ENCODE assay signal across 8 cellular contexts in genomic region chr4:36551697-36552214, GRCh38.
DNase-seq lines count a peak whose midpoint lies in the region; ATAC-seq and TF ChIP-seq lines count a peak whose summit lies in the region.

No MANE protein-coding gene starts in this region.

- intact Hi-C loops in natural killer cell (cut with micrococcal nuclease), result no loop called here

- TF ChIP-seq CTCF in endothelial cell (IDR thresholded peaks at IDR 0.05; ENCODE audit: unreplicated experiment) (no peak), natural killer cell (IDR thresholded peaks at IDR 0.05) (no peak)

- ATAC-seq in GM18505 (IDR thresholded peaks at IDR 0.05; ENCODE audit: unreplicated experiment) (peak; percentile 93), GM21381 (IDR thresholded peaks at IDR 0.05; ENCODE audit: unreplicated experiment) (peak; percentile 89), HG03139 (IDR thresholded peaks at IDR 0.05; ENCODE audit: unreplicated experiment) (peak; percentile 84), natural killer cell (no peak)

- H3K27ac Mint-ChIP-seq in activated naive CD8-positive, alpha-beta T cell treated with anti-CD3 and anti-CD28 coated beads for 36 hours, result peak overlapping the region; percentile 73
- H3K27ac Mint-ChIP-seq in endothelial cell (ENCODE audit: unreplicated experiment) (no peak overlapping the region), natural killer cell (no peak overlapping the region)

- H3K4me1 Mint-ChIP-seq in activated naive CD8-positive, alpha-beta T cell treated with anti-CD3 and anti-CD28 coated beads for 36 hours, result peaks cover 4% of the 10 kb centered on the region
- no peaks in the 10 kb centered on the region for H3K4me1 Mint-ChIP-seq in endothelial cell (ENCODE audit: unreplicated experiment)
- no peaks in the 10 kb centered on the region for H3K4me1 Mint-ChIP-seq in natural killer cell

- no peaks in the 10 kb centered on the region for H3K36me3 Mint-ChIP-seq in activated naive CD8-positive, alpha-beta T cell treated with anti-CD3 and anti-CD28 coated beads for 36 hours
- H3K36me3 Mint-ChIP-seq in endothelial cell (ENCODE audit: low read depth, unreplicated experiment), result no peaks in the 10 kb centered on the region
- no peaks in the 10 kb centered on the region for H3K36me3 Mint-ChIP-seq in natural killer cell

- peak; percentile 5 for DNase-seq in activated naive CD8-positive, alpha-beta T cell treated with anti-CD3 and anti-CD28 coated beads for 36 hours
- DNase-seq in OCI-M2 (lab: John Stamatoyannopoulos, UW; ENCODE audit: unreplicated experiment), result no peak
- no peak for DNase-seq in endothelial cell (ENCODE audit: low spot score)
- no peak for DNase-seq in globus pallidus (ENCODE audit: low spot score)
- DNase-seq in natural killer cell, result no peak

- no peak overlapping the region for H3K4me3 Mint-ChIP-seq in activated naive CD8-positive, alpha-beta T cell treated with anti-CD3 and anti-CD28 coated beads for 36 hours
- H3K4me3 Mint-ChIP-seq in endothelial cell (ENCODE audit: unreplicated experiment), result no peak overlapping the region
- H3K4me3 Mint-ChIP-seq in natural killer cell, result no peak overlapping the region

- no peaks in the 10 kb centered on the region for H3K9me3 Mint-ChIP-seq in activated naive CD8-positive, alpha-beta T cell treated with anti-CD3 and anti-CD28 coated beads for 36 hours
- no peaks in the 10 kb centered on the region for H3K9me3 Mint-ChIP-seq in endothelial cell (ENCODE audit: unreplicated experiment)
- no peaks in the 10 kb centered on the region for H3K9me3 Mint-ChIP-seq in natural killer cell

- H3K27me3 Mint-ChIP-seq in activated naive CD8-positive, alpha-beta T cell treated with anti-CD3 and anti-CD28 coated beads for 36 hours, result peaks cover 4% of the 10 kb centered on the region
- no peaks in the 10 kb centered on the region for H3K27me3 Mint-ChIP-seq in endothelial cell (ENCODE audit: unreplicated experiment)
- H3K27me3 Mint-ChIP-seq in natural killer cell (ENCODE audit: low read depth in 2 of 2), result no peaks in the 10 kb centered on the region

- TF ChIP-seq POLR2A in GM18505 (IDR thresholded peaks at IDR 0.05; ENCODE audit: borderline replicate concordance, extremely low read depth, insufficient read depth, insufficient read length), result no peak

Comparison
In these comparisons a context has a peak if more than half of its experiments do, and no peak if none do; other contexts are left out.
1. ATAC-seq: peak in GM18505 (single experiment), GM21381 (single experiment) and HG03139 (single experiment); none in natural killer cell (0 of 3).